In genomic region chr2:169761251-169761969, GRCh38 we compare ENCODE assay signal across 1 cellular context.
TF ChIP-seq lines count a peak whose summit lies in the region.

No MANE protein-coding gene starts in this region.

TF ChIP-seq in GM12878, 131 proteins besides CTCF, POLR2A, EP300 and RAD21 (continued from another document and continues in another):
- TF ChIP-seq ZNF592 (IDR thresholded peaks at IDR 0.05): no peak
- no peak for TF ChIP-seq REST (IDR thresholded peaks at IDR 0.05; ENCODE audit: low read depth, low read length)
- no peak for TF ChIP-seq POU2F2 (IDR thresholded peaks at IDR 0.05; ENCODE audit: borderline replicate concordance, low read depth, low read length)
- no peak for TF ChIP-seq SMC3 (IDR thresholded peaks at IDR 0.05; ENCODE audit: borderline replicate concordance, low read length)
- TF ChIP-seq POLR2AphosphoS2 (IDR thresholded peaks at IDR 0.05; ENCODE audit: low read depth, low read length): no peak
- peak; percentile 69; the same call in 1 of the 2 replicates for TF ChIP-seq MTA2 (IDR thresholded peaks at IDR 0.05; ENCODE audit: low read depth)
- no peak for TF ChIP-seq EGR1 (IDR thresholded peaks at IDR 0.05; ENCODE audit: borderline replicate concordance in 1 of 2, low read depth in 2 of 2, low read length in 2 of 2)
- no peak for TF ChIP-seq JUND (IDR thresholded peaks at IDR 0.05; ENCODE audit: low read depth, low read length)
- TF ChIP-seq ZBTB11 (CRISPR knock-in tag; IDR thresholded peaks at IDR 0.05): no peak
- TF ChIP-seq STAT1 (conservative IDR thresholded peaks at IDR 0.05): no peak
- no peak for TF ChIP-seq BRCA1 (IDR thresholded peaks at IDR 0.05; ENCODE audit: low read depth, low read length)
- no peak for TF ChIP-seq RELA (IDR thresholded peaks at IDR 0.05; ENCODE audit: borderline replicate concordance, partially characterized antibody)
- TF ChIP-seq LARP7 (IDR thresholded peaks at IDR 0.05): no peak
- no peak for TF ChIP-seq NBN (IDR thresholded peaks at IDR 0.05)
- TF ChIP-seq BMI1 (IDR thresholded peaks at IDR 0.05; ENCODE audit: borderline replicate concordance): 0 out of 2 replicates have a peak, but pooled peaks have one; percentile 17
- TF ChIP-seq ZBTB4 (CRISPR knock-in tag; IDR thresholded peaks at IDR 0.05): no peak
- no peak for TF ChIP-seq ATF3 (IDR thresholded peaks at IDR 0.05; ENCODE audit: borderline replicate concordance, extremely low read depth, low read depth, low read length)
- no peak for TF ChIP-seq MAX (IDR thresholded peaks at IDR 0.05; ENCODE audit: low read depth, low read length)
- no peak for TF ChIP-seq CHD4 (IDR thresholded peaks at IDR 0.05)
- TF ChIP-seq BACH1 (IDR thresholded peaks at IDR 0.05; ENCODE audit: borderline replicate concordance): no peak
- TF ChIP-seq MLLT1 (IDR thresholded peaks at IDR 0.05): 0 out of 2 replicates have a peak, but pooled peaks have one; percentile 22
- no peak for TF ChIP-seq SREBF2 (IDR thresholded peaks at IDR 0.05; ENCODE audit: low read length)
- no peak for TF ChIP-seq HDAC2 (IDR thresholded peaks at IDR 0.05)
- TF ChIP-seq EED (IDR thresholded peaks at IDR 0.05; ENCODE audit: low read depth): no peak
- no peak for TF ChIP-seq ELK1 (IDR thresholded peaks at IDR 0.05; ENCODE audit: low read depth, low read length)
- no peak for TF ChIP-seq STAT3 (IDR thresholded peaks at IDR 0.05; ENCODE audit: low read depth, low read length)
- no peak for TF ChIP-seq RFX5 (IDR thresholded peaks at IDR 0.05; ENCODE audit: low read depth, low read length)
- peak; percentile 26; the same call in 1 of the 2 replicates for TF ChIP-seq NR2F1 (conservative IDR thresholded peaks at IDR 0.05)
- no peak for TF ChIP-seq TCF3 (IDR thresholded peaks at IDR 0.05; ENCODE audit: borderline replicate concordance, insufficient read depth, low read depth, low read length)
- no peak for TF ChIP-seq SPI1 (IDR thresholded peaks at IDR 0.05; ENCODE audit: borderline replicate concordance, insufficient read depth, low read depth, low read length)
- TF ChIP-seq RUNX3 (IDR thresholded peaks at IDR 0.05; ENCODE audit: low read length): peak; percentile 52; the same call in 1 of the 2 replicates
- TF ChIP-seq NFIC (IDR thresholded peaks at IDR 0.05; ENCODE audit: low read depth, low read length): no peak
- no peak for TF ChIP-seq PRDM15 (CRISPR knock-in tag; IDR thresholded peaks at IDR 0.05)
